Comparison of ENCODE assay signal across 27 cellular contexts in the genomic region with DNA sequence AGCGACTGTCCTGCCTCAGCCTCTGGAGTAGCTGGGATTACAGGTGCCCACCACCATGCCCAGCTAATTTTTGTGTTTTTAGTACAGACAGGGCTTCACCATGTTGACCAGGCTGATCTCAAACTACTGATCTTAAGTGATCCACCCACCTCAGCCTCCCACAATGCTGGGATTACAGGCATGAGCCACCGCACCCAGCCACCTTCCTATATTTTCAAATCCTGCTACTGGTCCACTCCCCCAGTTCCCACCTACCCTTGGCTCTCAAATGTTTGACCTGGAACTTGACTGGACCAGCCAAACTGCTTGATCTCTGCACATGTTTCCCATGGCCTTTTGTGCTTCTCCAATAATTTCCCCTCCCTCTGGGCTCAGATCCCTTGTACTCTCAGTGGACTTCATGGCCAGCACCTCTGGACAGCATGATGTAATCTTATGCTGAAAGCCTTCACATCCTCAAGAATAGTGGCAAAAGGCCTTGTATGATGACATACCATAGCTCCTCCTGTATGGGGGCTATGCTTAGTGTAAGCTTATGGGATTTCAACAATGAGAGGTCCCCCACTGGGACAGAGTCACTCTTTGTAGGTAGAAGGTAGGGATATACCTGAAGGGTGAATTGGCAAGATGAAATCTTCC. TPM values are rescaled to one million over a fixed set of nuclear protein-coding genes. Genes with fewer than 3 reads are reported as not detected.
DNase-seq lines count a peak whose midpoint lies in the region; ATAC-seq, FAIRE-seq and TF ChIP-seq lines count a peak whose summit lies in the region.
"Had no signal": no experiment of that assay in that cellular context is flagged by ENCODE, and none has a peak within 500 bp of the region (broad histone marks: within the 10 kb centered on the region; RNA-seq: fewer than 3 reads in every experiment).

No MANE protein-coding gene starts in this region.

- H3K9ac ChIP-seq in K562 (ENCODE audit: insufficient read depth in 1 of 2, low read depth in 2 of 2, low read length in 2 of 2): no peak overlapping the region
- H3K9ac ChIP-seq: BLaER1 treated with 17β-estradiol and CSF1 and Interleukin-3, amounts not matched to agents 10 nM and 100 nM had no signal

- in situ Hi-C loops in K562 (cut with MboI): no loop called here

- TF ChIP-seq CTCF in right atrium auricular region (IDR thresholded peaks at IDR 0.05) (no peak), K562 (IDR thresholded peaks at IDR 0.05 in 2 of 3, conservative IDR thresholded peaks at IDR 0.05 in 1 of 3; ENCODE audit: insufficient read depth in 2 of 3, low read depth in 1 of 3, low read length in 3 of 3) (no peak), type B pancreatic cell (conservative IDR thresholded peaks at IDR 0.05) (no peak), uterus (IDR thresholded peaks at IDR 0.05) (no peak), omental fat pad (IDR thresholded peaks at IDR 0.05) (no peak)

- no peaks in the 10 kb centered on the region for H3K9me3 Mint-ChIP-seq in type B pancreatic cell
- H3K9me3 Mint-ChIP-seq: CD4-positive, alpha-beta memory T cell; GM23338; H9; HFFc6; IgD-negative memory B cell had no signal

- peak overlapping the region; percentile 13 for H3K4me3 Mint-ChIP-seq in type B pancreatic cell
- H3K4me3 Mint-ChIP-seq: GM23338, H9, HFFc6 had no signal

- H3K27ac ChIP-seq in right atrium auricular region (no peak overlapping the region), K562 (ENCODE audit: extremely low read depth, low read depth, low read length) (no peak overlapping the region), uterus (no peak overlapping the region)
- H3K27ac ChIP-seq: BLaER1 treated with 17β-estradiol and CSF1 and Interleukin-3, amounts not matched to agents 10 nM and 100 nM; RWPE1 had no signal

- peaks cover 2% of the 10 kb centered on the region for H3K9me1 ChIP-seq in K562 (ENCODE audit: control insufficient read depth, insufficient read depth, low read length)

- H3K4me1 ChIP-seq in right atrium auricular region (peaks cover 0 to 25% of the 10 kb centered on the region in 2 donors), K562 (replicated peaks in 1 of 2; ENCODE audit: control insufficient read depth in 2 of 2, insufficient read depth in 2 of 2, low read length in 2 of 2) (peaks cover 14 to 17% of the 10 kb centered on the region in 2 experiments), uterus (no peaks in the 10 kb centered on the region)

- H3K4me1 Mint-ChIP-seq in type B pancreatic cell (ENCODE audit: unreplicated experiment): peaks cover 22% of the 10 kb centered on the region

- TF ChIP-seq EP300 in K562 (IDR thresholded peaks at IDR 0.05; ENCODE audit: low read length): no peak

- H3K27me3 ChIP-seq in right atrium auricular region: peaks cover 0 to 12% of the 10 kb centered on the region in 2 donors
- peaks cover 9 to 30% of the 10 kb centered on the region in 2 experiments; a peak in 4 of 5 replicates for H3K27me3 ChIP-seq in K562 (ENCODE audit: control insufficient read depth in 2 of 2, insufficient read depth in 2 of 2, low read length in 2 of 2)
- no peaks in the 10 kb centered on the region for H3K27me3 ChIP-seq in uterus

- no peak for TF ChIP-seq RAD21 in K562 (CRISPR knock-in tag; conservative IDR thresholded peaks at IDR 0.05 in 1 of 2, IDR thresholded peaks at IDR 0.05 in 1 of 2)

- H3K4me3 ChIP-seq in right atrium auricular region: no peak overlapping the region
- H3K4me3 ChIP-seq in K562: no peak overlapping the region
- no peak overlapping the region for H3K4me3 ChIP-seq in uterus
- H3K4me3 ChIP-seq: BLaER1 treated with 17β-estradiol and CSF1 and Interleukin-3, amounts not matched to agents 10 nM and 100 nM; GM12878; GM23338 had no signal

- H4K20me1 ChIP-seq in K562 (replicated peaks; ENCODE audit: control insufficient read depth, insufficient read depth, low read length): no peaks in the 10 kb centered on the region

- POLR2A ChIA-PET in K562 (lab: Yijun Ruan, JAX): interaction anchor here (0.6 to 1.7 kb wide), 3 partner anchors 12 to 268 kb away, joined by 3 to 4 read pairs (median 3); no protein-coding TSS in a partner anchor

- H3K9me3 ChIP-seq in right atrium auricular region (no peaks in the 10 kb centered on the region), K562 (replicated peaks; ENCODE audit: control insufficient read depth, insufficient read depth, low read depth, low read length) (no peaks in the 10 kb centered on the region), uterus (no peaks in the 10 kb centered on the region)
- H3K9me3 ChIP-seq: BLaER1 treated with 17β-estradiol and CSF1 and Interleukin-3, amounts not matched to agents 10 nM and 100 nM had no signal

- WGBS in K562 (ENCODE audit: insufficient coverage, low coverage, missing lambda C conversion rate): 15% methylated on average over 2 of the region's 2 CpGs

- H3K36me3 Mint-ChIP-seq in type B pancreatic cell: no peaks in the 10 kb centered on the region

- TF ChIP-seq POLR2A in K562 (conservative IDR thresholded peaks at IDR 0.05) (no peak), uterus (IDR thresholded peaks at IDR 0.05) (no peak)

- CTCF ChIA-PET in K562 (lab: Yijun Ruan, JAX; ENCODE audit: low intra/inter-chr PET ratio): no interaction called here

- FAIRE-seq in K562 (lab: Jason Lieb, UNC): no peak
- FAIRE-seq: A204.1, GM12878 had no signal

- ATAC-seq in left ventricle myocardium superior: peak; percentile 5
- ATAC-seq in K562: peak; percentile 5; the same call in 1 of the 3 replicates
- no peak for ATAC-seq in HG02885 (IDR thresholded peaks at IDR 0.05; ENCODE audit: poor library complexity, unreplicated experiment)
- ATAC-seq in omental fat pad (ENCODE audit: low FRiP score): no peak
- ATAC-seq: GM12878, GM23338 had no signal

- peaks cover 72% of the 10 kb centered on the region for H3K27me3 Mint-ChIP-seq in type B pancreatic cell

- no peak overlapping the region for H3K4me2 ChIP-seq in K562 (ENCODE audit: insufficient read depth, low read length)
- H3K4me2 ChIP-seq: BLaER1 treated with 17β-estradiol and CSF1 and Interleukin-3, amounts not matched to agents 10 nM and 100 nM; GM23338 had no signal

- no peak for DNase-seq in left ventricle myocardium superior
- no peak for DNase-seq in right atrium auricular region (ENCODE audit: low spot score)
- no peak for DNase-seq in K562 (ENCODE audit: extremely low read depth in 1 of 4, low spot score in 3 of 4)
- peak; percentile 45 for DNase-seq in islet precursor cell
- no peak for DNase-seq in type B pancreatic cell (ENCODE audit: extremely low spot score, unreplicated experiment)
- no peak for DNase-seq in uterus
- DNase-seq in omental fat pad (ENCODE audit: low spot score): no peak
- DNase-seq: CD4-positive, alpha-beta memory T cell; COR-L47; GDM1; H9; HFFc6; NCI-H1048; NCI-H1417; NCI-H1694; NCI-H2029 treated with DMSO at 0.1 percent for 48 hours; NCI-H526 treated with DMSO at 0.1 percent for 48 hours; SHP77 treated with DMSO at 0.1 percent for 48 hours had no signal

- H3K79me2 ChIP-seq in K562 (ENCODE audit: control insufficient read depth, insufficient read depth, low read length): no peaks in the 10 kb centered on the region

- intact Hi-C loops in left ventricle myocardium superior (cut with micrococcal nuclease) (no loop called here), K562 (cut with micrococcal nuclease) (no loop called here), uterus (cut with DNase I; ENCODE audit: low total_unique reads) (no loop called here)

- H2AFZ ChIP-seq in K562 (ENCODE audit: low read depth, low read length): no peak overlapping the region
- H2AFZ ChIP-seq: GM23338 had no signal

- no peaks in the 10 kb centered on the region for H3K36me3 ChIP-seq in right atrium auricular region
- H3K36me3 ChIP-seq in K562 (ENCODE audit: control insufficient read depth, insufficient read depth, low read length): no peaks in the 10 kb centered on the region
- no peaks in the 10 kb centered on the region for H3K36me3 ChIP-seq in uterus
- H3K36me3 ChIP-seq: BLaER1 treated with 17β-estradiol and CSF1 and Interleukin-3, amounts not matched to agents 10 nM and 100 nM had no signal

- no TSS peak for BruUV-seq in K562 (replicated peaks; lab: Mats Ljungman, UMichigan)

- H3K27ac Mint-ChIP-seq in type B pancreatic cell: no peak overlapping the region
- H3K27ac Mint-ChIP-seq: GM23338, H9, HFFc6 had no signal

RNA-seq across cellular contexts. Expression of a gene that starts 2.5 kb away (rescaled TPM):
- total RNA-seq in left ventricle myocardium superior (1.1 TPM), right atrium auricular region (1 to 10 TPM in 1 of 2 donors, under 1 TPM in 1; 0.37 to 1.4 TPM), K562 (2014; rRNA removed) (0.04 TPM in 1 of 2 replicates, not detected in the other), K562 (2014; rRNA removed; fragmentation: Illumina TruSeq; extraction: Trizol) (not detected in 2 replicates), K562 (2015; rRNA removed; fragmentation: Illumina TruSeq; extraction: Trizol) (not detected in 2 replicates), K562 (2021) (0.09 and 0.18 TPM in 2 replicates), type B pancreatic cell (ENCODE audit: low replicate concordance) (0.98 and 2.4 TPM in 2 replicates), uterus (1 to 10 TPM in 3 of 4 donors, not detected in 1; 2.4 to 9.1 (median 2.7) TPM), omental fat pad (under 1 TPM; 0.24 to 0.63 (median 0.42) TPM)
- not detected in 2 replicates for total RNA-seq in K562 (2011; cell fraction: chromatin; rRNA removed; ENCODE audit: low replicate concordance)
- total RNA-seq in K562 (2011; cell fraction: nucleolus; rRNA removed): not detected in 2 replicates
- not detected in 2 replicates for total RNA-seq in K562 (2011; cell fraction: nucleoplasm; rRNA removed)
- polyA plus RNA-seq in K562 (2011; rRNA removed) (not detected in 2 replicates), K562 (2014; fragmentation: Illumina TruSeq; extraction: Trizol) (not detected in 2 replicates), K562 (2014; fragmentation: Nextera tagmentation; extraction: Ambion mirVana) (not detected), K562 (2014; rRNA removed) (not detected in 2 replicates)
- not detected in 2 replicates for polyA plus RNA-seq in K562 (2011; cell fraction: cytosol; rRNA removed)
- polyA plus RNA-seq in K562 (2011; cell fraction: nucleus; rRNA removed): not detected in 2 replicates
- polyA plus RNA-seq in K562 (2012): 0.03 and 0.17 TPM in 2 replicates
- not detected in 2 replicates for polyA minus RNA-seq in K562 (2011; rRNA and poly(A)+ RNA removed)
- not detected in 2 replicates for polyA minus RNA-seq in K562 (2011; cell fraction: cytosol; rRNA and poly(A)+ RNA removed)
- not detected in 2 replicates for polyA minus RNA-seq in K562 (2011; cell fraction: nucleus; rRNA and poly(A)+ RNA removed)
- total RNA-seq: GM12878 had no signal
- polyA plus RNA-seq: GM12878 had no signal

RNA-seq across cellular contexts. Expression of a gene that starts 22.1 kb away (rescaled TPM):
- total RNA-seq in left ventricle myocardium superior: not detected
- total RNA-seq in right atrium auricular region: not detected
- total RNA-seq in K562 (2011; cell fraction: chromatin; rRNA removed; ENCODE audit: low replicate concordance): not detected in 2 replicates
- total RNA-seq in K562 (2011; cell fraction: nucleolus; rRNA removed): 0.33 TPM in 1 of 2 replicates, not detected in the other
- total RNA-seq in K562 (2011; cell fraction: nucleoplasm; rRNA removed): not detected in 2 replicates
- not detected in 2 replicates for total RNA-seq in K562 (2014; rRNA removed)
- not detected in 2 replicates for total RNA-seq in K562 (2014; rRNA removed; fragmentation: Illumina TruSeq; extraction: Trizol)
- total RNA-seq in K562 (2015; rRNA removed; fragmentation: Illumina TruSeq; extraction: Trizol): not detected in 2 replicates
- total RNA-seq in K562 (2021): not detected in 2 replicates
- not detected in 2 replicates for polyA plus RNA-seq in K562 (2011; rRNA removed)
- polyA plus RNA-seq in K562 (2011; cell fraction: cytosol; rRNA removed): not detected in 2 replicates
- not detected in 2 replicates for polyA plus RNA-seq in K562 (2011; cell fraction: nucleus; rRNA removed)
- 0.21 and 0.76 TPM in 2 replicates for polyA plus RNA-seq in K562 (2012)
- polyA plus RNA-seq in K562 (2014; fragmentation: Illumina TruSeq; extraction: Trizol): not detected in 2 replicates
- not detected for polyA plus RNA-seq in K562 (2014; fragmentation: Nextera tagmentation; extraction: Ambion mirVana)
- not detected in 2 replicates for polyA plus RNA-seq in K562 (2014; rRNA removed)
- not detected in 2 replicates for polyA minus RNA-seq in K562 (2011; rRNA and poly(A)+ RNA removed)
- not detected in 2 replicates for polyA minus RNA-seq in K562 (2011; cell fraction: cytosol; rRNA and poly(A)+ RNA removed)
- polyA minus RNA-seq in K562 (2011; cell fraction: nucleus; rRNA and poly(A)+ RNA removed): not detected in 2 replicates
- not detected in 2 replicates for total RNA-seq in type B pancreatic cell (ENCODE audit: low replicate concordance)
- not detected for total RNA-seq in uterus
- not detected for total RNA-seq in omental fat pad
- total RNA-seq: CD4-positive, alpha-beta memory T cell; GM12878; GM23338; H9; HFFc6; NCI-H460 had no signal
- polyA plus RNA-seq: AG04450; CD4-positive, alpha-beta memory T cell; GM23338; IgD-negative memory B cell had no signal

RNA-seq across cellular contexts. Expression of a gene that starts 23.7 kb away (rescaled TPM):
- total RNA-seq in left ventricle myocardium superior (89.0 TPM), right atrium auricular region (10 to 100 TPM; 35.7 to 68.6 TPM), K562 (2014; rRNA removed) (13.3 and 24.2 TPM in 2 replicates), K562 (2014; rRNA removed; fragmentation: Illumina TruSeq; extraction: Trizol) (19.6 and 30.6 TPM in 2 replicates), K562 (2015; rRNA removed; fragmentation: Illumina TruSeq; extraction: Trizol) (18.9 and 21.2 TPM in 2 replicates), K562 (2021) (18.6 and 21.6 TPM in 2 replicates), type B pancreatic cell (ENCODE audit: low replicate concordance) (27.0 and 29.5 TPM in 2 replicates), uterus (10 to 100 TPM; 22.3 to 50.9 (median 32.5) TPM), omental fat pad (10 to 100 TPM; 13.7 to 32.0 (median 22.3) TPM)
- 29.0 and 38.0 TPM in 2 replicates for total RNA-seq in K562 (2011; cell fraction: chromatin; rRNA removed; ENCODE audit: low replicate concordance)
- total RNA-seq in K562 (2011; cell fraction: nucleolus; rRNA removed): 15.8 and 18.7 TPM in 2 replicates
- total RNA-seq in K562 (2011; cell fraction: nucleoplasm; rRNA removed): 25.8 and 32.9 TPM in 2 replicates
- polyA plus RNA-seq in K562 (2011; rRNA removed) (25.1 and 26.2 TPM in 2 replicates), K562 (2014; fragmentation: Illumina TruSeq; extraction: Trizol) (19.8 and 21.0 TPM in 2 replicates), K562 (2014; fragmentation: Nextera tagmentation; extraction: Ambion mirVana) (10 to 100 TPM; 20.0 to 29.0 TPM), K562 (2014; rRNA removed) (15.8 and 24.4 TPM in 2 replicates)
- polyA plus RNA-seq in K562 (2011; cell fraction: cytosol; rRNA removed): 19.1 and 23.0 TPM in 2 replicates
- polyA plus RNA-seq in K562 (2011; cell fraction: nucleus; rRNA removed): 13.0 and 17.0 TPM in 2 replicates
- 17.3 and 20.3 TPM in 2 replicates for polyA plus RNA-seq in K562 (2012)
- 21.1 and 22.8 TPM in 2 replicates for polyA minus RNA-seq in K562 (2011; rRNA and poly(A)+ RNA removed)
- polyA minus RNA-seq in K562 (2011; cell fraction: cytosol; rRNA and poly(A)+ RNA removed): 10.3 and 18.6 TPM in 2 replicates
- polyA minus RNA-seq in K562 (2011; cell fraction: nucleus; rRNA and poly(A)+ RNA removed): 10.5 and 11.2 TPM in 2 replicates

Comparison
In these comparisons a context has a peak if more than half of its experiments do, and no peak if none do; other contexts are left out.
1. ATAC-seq: peak in left ventricle myocardium superior (single experiment) and K562 (single experiment); none in HG02885 (single experiment) and omental fat pad (single experiment).